1 cellular context compared by ENCODE assay signal in genomic region chr16:68288252-68288650, GRCh38.
TF ChIP-seq lines count a peak whose summit lies in the region.

No MANE protein-coding gene starts in this region.

TF ChIP-seq in K562, 482 proteins besides CTCF, POLR2A, EP300 and RAD21:
- TF ChIP-seq HINFP (tag; conservative IDR thresholded peaks at IDR 0.05; ENCODE audit: low read depth) = no peak
- no peak for TF ChIP-seq STAT5B (CRISPR knock-in tag; IDR thresholded peaks at IDR 0.05)
- no peak for TF ChIP-seq GATAD2B (IDR thresholded peaks at IDR 0.05; ENCODE audit: borderline replicate concordance)
- no peak for TF ChIP-seq ZNF24 (IDR thresholded peaks at IDR 0.05)
- no peak for TF ChIP-seq MXI1 (IDR thresholded peaks at IDR 0.05; ENCODE audit: low read depth, low read length)
- no peak for TF ChIP-seq NEUROD1 (IDR thresholded peaks at IDR 0.05; ENCODE audit: borderline replicate concordance, low read depth, low read length, partially characterized antibody)
- TF ChIP-seq, protein P1, sequence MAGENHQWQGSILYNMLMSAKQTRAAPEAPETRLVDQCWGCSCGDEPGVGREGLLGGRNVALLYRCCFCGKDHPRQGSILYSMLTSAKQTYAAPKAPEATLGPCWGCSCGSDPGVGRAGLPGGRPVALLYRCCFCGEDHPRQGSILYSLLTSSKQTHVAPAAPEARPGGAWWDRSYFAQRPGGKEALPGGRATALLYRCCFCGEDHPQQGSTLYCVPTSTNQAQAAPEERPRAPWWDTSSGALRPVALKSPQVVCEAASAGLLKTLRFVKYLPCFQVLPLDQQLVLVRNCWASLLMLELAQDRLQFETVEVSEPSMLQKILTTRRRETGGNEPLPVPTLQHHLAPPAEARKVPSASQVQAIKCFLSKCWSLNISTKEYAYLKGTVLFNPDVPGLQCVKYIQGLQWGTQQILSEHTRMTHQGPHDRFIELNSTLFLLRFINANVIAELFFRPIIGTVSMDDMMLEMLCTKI (IDR thresholded peaks at IDR 0.05; ENCODE audit: partially characterized antibody) = no peak
- TF ChIP-seq NFE2 (IDR thresholded peaks at IDR 0.05; ENCODE audit: low read depth) = no peak
- no peak for TF ChIP-seq FOXM1 (IDR thresholded peaks at IDR 0.05; ENCODE audit: low read depth)
- TF ChIP-seq FOXM1 (CRISPR knock-in tag; IDR thresholded peaks at IDR 0.05; ENCODE audit: low read depth) = no peak
- no peak for TF ChIP-seq NELFE (IDR thresholded peaks at IDR 0.05; ENCODE audit: insufficient read depth, insufficient read length)
- no peak for TF ChIP-seq NFATC3 (IDR thresholded peaks at IDR 0.05)
- no peak for TF ChIP-seq NONO (IDR thresholded peaks at IDR 0.05; ENCODE audit: low read depth in 2 of 2, low read length in 1 of 2)
- no peak for TF ChIP-seq FUS (optimal IDR thresholded peaks at IDR 0.05; ENCODE audit: low read depth, low read length)
- no peak for TF ChIP-seq ZNF23 (CRISPR knock-in tag; IDR thresholded peaks at IDR 0.05)
- TF ChIP-seq HNRNPL (IDR thresholded peaks at IDR 0.05; ENCODE audit: low read depth, low read length) = no peak
- TF ChIP-seq, protein P2, sequence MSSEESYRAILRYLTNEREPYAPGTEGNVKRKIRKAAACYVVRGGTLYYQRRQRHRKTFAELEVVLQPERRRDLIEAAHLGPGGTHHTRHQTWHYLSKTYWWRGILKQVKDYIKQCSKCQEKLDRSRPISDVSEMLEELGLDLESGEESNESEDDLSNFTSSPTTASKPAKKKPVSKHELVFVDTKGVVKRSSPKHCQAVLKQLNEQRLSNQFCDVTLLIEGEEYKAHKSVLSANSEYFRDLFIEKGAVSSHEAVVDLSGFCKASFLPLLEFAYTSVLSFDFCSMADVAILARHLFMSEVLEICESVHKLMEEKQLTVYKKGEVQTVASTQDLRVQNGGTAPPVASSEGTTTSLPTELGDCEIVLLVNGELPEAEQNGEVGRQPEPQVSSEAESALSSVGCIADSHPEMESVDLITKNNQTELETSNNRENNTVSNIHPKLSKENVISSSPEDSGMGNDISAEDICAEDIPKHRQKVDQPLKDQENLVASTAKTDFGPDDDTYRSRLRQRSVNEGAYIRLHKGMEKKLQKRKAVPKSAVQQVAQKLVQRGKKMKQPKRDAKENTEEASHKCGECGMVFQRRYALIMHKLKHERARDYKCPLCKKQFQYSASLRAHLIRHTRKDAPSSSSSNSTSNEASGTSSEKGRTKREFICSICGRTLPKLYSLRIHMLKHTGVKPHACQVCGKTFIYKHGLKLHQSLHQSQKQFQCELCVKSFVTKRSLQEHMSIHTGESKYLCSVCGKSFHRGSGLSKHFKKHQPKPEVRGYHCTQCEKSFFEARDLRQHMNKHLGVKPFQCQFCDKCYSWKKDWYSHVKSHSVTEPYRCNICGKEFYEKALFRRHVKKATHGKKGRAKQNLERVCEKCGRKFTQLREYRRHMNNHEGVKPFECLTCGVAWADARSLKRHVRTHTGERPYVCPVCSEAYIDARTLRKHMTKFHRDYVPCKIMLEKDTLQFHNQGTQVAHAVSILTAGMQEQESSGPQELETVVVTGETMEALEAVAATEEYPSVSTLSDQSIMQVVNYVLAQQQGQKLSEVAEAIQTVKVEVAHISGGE (CRISPR knock-in tag; IDR thresholded peaks at IDR 0.05) = no peak
